Comparison of ENCODE assay signal across 15 cellular contexts in genomic region chr20:50726955-50727791, GRCh38. TPM values are rescaled to one million over a fixed set of nuclear protein-coding genes. Genes with fewer than 3 reads are reported as not detected.
A peak's percentile ranks its signal among the peaks of the same experiment; 100 is the strongest.
DNase-seq lines count a peak whose midpoint lies in the region; FAIRE-seq and TF ChIP-seq lines count a peak whose summit lies in the region.
"Had no signal": no experiment of that assay in that cellular context is flagged by ENCODE, and none has a peak within 500 bp of the region (broad histone marks: within the 10 kb centered on the region; RNA-seq: fewer than 3 reads in every experiment).

No MANE protein-coding gene starts in this region.

- DNase-seq in GM23248 = peak; percentile 13
- peak; percentile 54 for DNase-seq in RCC 7860 (ENCODE audit: low spot score)
- no peak for DNase-seq in esophagus squamous epithelium (lab: John Stamatoyannopoulos, UW)
- DNase-seq in renal cortical epithelial cell (ENCODE audit: low read depth) = peak; percentile 73
- no peak for DNase-seq in stimulated activated CD4-positive, alpha-beta T cell treated with anti-CD3 and anti-CD28 coated beads, Interleukin-2, amount 100 ng/mL, for 48 hours
- no peak for DNase-seq in NCI-H1417 treated with DMSO at 0.1 percent for 48 hours (lab: John Stamatoyannopoulos, UW)
- no peak for DNase-seq in coronary artery (ENCODE audit: low spot score)
- no peak for DNase-seq in anterior cingulate cortex (lab: John Stamatoyannopoulos, UW)
- DNase-seq: activated CD4-positive, alpha-beta T cell treated with anti-CD3 and anti-CD28 coated beads, Interleukin-2, amount 50 U/mL, for 48 hours; activated T-cell treated with anti-CD3 and anti-CD28 coated beads, Interleukin-2, amount 50 U/mL, for 4 hours; NCI-H2081 treated with DMSO at 0.1 percent for 48 hours; NCI-H69; Peyer's patch had no signal

- no peak overlapping the region for H3K9ac ChIP-seq in GM23248

- H3K4me2 ChIP-seq in GM23248 (ENCODE audit: unreplicated experiment) = no peak overlapping the region

- H3K27me3 ChIP-seq in GM23248 (replicated peaks; ENCODE audit: insufficient read depth) (no peaks in the 10 kb centered on the region), esophagus squamous epithelium (no peaks in the 10 kb centered on the region)
- H3K27me3 ChIP-seq: Peyer's patch, right atrium auricular region had no signal

- TF ChIP-seq CTCF in esophagus squamous epithelium (IDR thresholded peaks at IDR 0.05) = no peak
- no peak for TF ChIP-seq CTCF in coronary artery (IDR thresholded peaks at IDR 0.05)

- in situ Hi-C loops in GM23248 (cut with MboI) = loop anchor here (25.0 kb wide), 1 partner anchor 540 kb away; the partner anchor contains the start of gene CEBPB

- no peaks in the 10 kb centered on the region for H3K9me2 ChIP-seq in GM23248 (ENCODE audit: insufficient read depth)

- H3K36me3 ChIP-seq in GM23248 (ENCODE audit: low read depth) (no peaks in the 10 kb centered on the region), esophagus squamous epithelium (no peaks in the 10 kb centered on the region)
- H3K36me3 ChIP-seq: Peyer's patch, right atrium auricular region had no signal

- peaks cover 32% of the 10 kb centered on the region for H3F3A ChIP-seq in GM23248 (ENCODE audit: insufficient read depth)

- H3K27ac ChIP-seq in GM23248 (no peak overlapping the region), esophagus squamous epithelium (peak overlapping the region in 3 of 4 donors; percentile 52 to 92 (median 86)), coronary artery (no peak overlapping the region)
- H3K27ac ChIP-seq: right atrium auricular region had no signal

- no peak overlapping the region for H3K4me3 ChIP-seq in GM23248
- no peak overlapping the region for H3K4me3 ChIP-seq in esophagus squamous epithelium
- no peak overlapping the region for H3K4me3 ChIP-seq in coronary artery
- H3K4me3 ChIP-seq: Peyer's patch, right atrium auricular region had no signal

- H3K4me1 ChIP-seq in GM23248 (ENCODE audit: insufficient read depth) (peaks cover 23% of the 10 kb centered on the region), esophagus squamous epithelium (peaks cover 21 to 82% (median 39%) of the 10 kb centered on the region in 3 donors)

- WGBS in GM23248 (ENCODE audit: low coverage in 1 of 2, low lambda C conversion rate in 2 of 2, missing lambda C conversion rate in 2 of 2), 2 experiments = 89 to 95% methylated on average over 4 of the region's 4 CpGs
- 35 to 59% methylated on average over 4 of the region's 4 CpGs for WGBS in esophagus squamous epithelium, 2 donors

- H4K20me1 ChIP-seq in GM23248 (ENCODE audit: insufficient read depth) = no peaks in the 10 kb centered on the region

- no peaks in the 10 kb centered on the region for H3K79me2 ChIP-seq in GM23248 (ENCODE audit: insufficient read depth)

- no peak overlapping the region for H2AFZ ChIP-seq in GM23248

- H3K9me3 ChIP-seq in GM23248 (ENCODE audit: low read depth) (no peaks in the 10 kb centered on the region), esophagus squamous epithelium (no peaks in the 10 kb centered on the region)
- H3K9me3 ChIP-seq: right atrium auricular region had no signal

- no peak for TF ChIP-seq POLR2A in esophagus squamous epithelium (IDR thresholded peaks at IDR 0.05)

- intact Hi-C loops in esophagus squamous epithelium (cut with DNase I) = no loop called here

- peak; percentile 86 for FAIRE-seq in RCC 7860 (lab: Jason Lieb, UNC)
- FAIRE-seq: D721Med had no signal

RNA-seq across cellular contexts. Expression of gene PARD6B, which starts 4.2 kb away (rescaled TPM):
- not detected in 2 replicates for total RNA-seq in GM23248 (2014; rRNA removed; shearing (Covaris generic))
- 0.16 and 0.34 TPM in 2 replicates for polyA plus RNA-seq in GM23248 (2016; fragmentation: Nextera tagmentation; extraction: Ambion mirVana)
- total RNA-seq in esophagus squamous epithelium = 1 to 10 TPM; 4.7 to 6.5 (median 5.3) TPM
- total RNA-seq in renal cortical epithelial cell = 31.3 and 57.4 TPM in 2 replicates

RNA-seq across cellular contexts. Expression of gene RIPOR3, which starts 35.8 kb away (rescaled TPM):
- 0.76 TPM in 1 of 2 replicates, not detected in the other for total RNA-seq in GM23248 (2014; rRNA removed; shearing (Covaris generic))
- 0.49 TPM in 2 replicates for polyA plus RNA-seq in GM23248 (2016; fragmentation: Nextera tagmentation; extraction: Ambion mirVana)
- 1 to 10 TPM; 1.3 to 9.7 (median 3.3) TPM for total RNA-seq in esophagus squamous epithelium
- 0.35 and 0.65 TPM in 2 replicates for total RNA-seq in renal cortical epithelial cell

Comparison
In these comparisons a context has a peak if more than half of its experiments do, and no peak if none do; other contexts are left out.
1. DNase-seq: peak in GM23248 (single experiment), RCC 7860 (single experiment) and renal cortical epithelial cell (single experiment); none in esophagus squamous epithelium (single experiment), stimulated activated CD4-positive, alpha-beta T cell treated with anti-CD3 and anti-CD28 coated beads, Interleukin-2, amount 100 ng/mL, for 48 hours (0 of 2), NCI-H1417 treated with DMSO at 0.1 percent for 48 hours (single experiment), coronary artery (single experiment) and anterior cingulate cortex (0 of 58).
2. H3K27ac ChIP-seq: peak in esophagus squamous epithelium (3 of 4); none in GM23248 (single experiment) and coronary artery (0 of 2).